In the genomic region with DNA sequence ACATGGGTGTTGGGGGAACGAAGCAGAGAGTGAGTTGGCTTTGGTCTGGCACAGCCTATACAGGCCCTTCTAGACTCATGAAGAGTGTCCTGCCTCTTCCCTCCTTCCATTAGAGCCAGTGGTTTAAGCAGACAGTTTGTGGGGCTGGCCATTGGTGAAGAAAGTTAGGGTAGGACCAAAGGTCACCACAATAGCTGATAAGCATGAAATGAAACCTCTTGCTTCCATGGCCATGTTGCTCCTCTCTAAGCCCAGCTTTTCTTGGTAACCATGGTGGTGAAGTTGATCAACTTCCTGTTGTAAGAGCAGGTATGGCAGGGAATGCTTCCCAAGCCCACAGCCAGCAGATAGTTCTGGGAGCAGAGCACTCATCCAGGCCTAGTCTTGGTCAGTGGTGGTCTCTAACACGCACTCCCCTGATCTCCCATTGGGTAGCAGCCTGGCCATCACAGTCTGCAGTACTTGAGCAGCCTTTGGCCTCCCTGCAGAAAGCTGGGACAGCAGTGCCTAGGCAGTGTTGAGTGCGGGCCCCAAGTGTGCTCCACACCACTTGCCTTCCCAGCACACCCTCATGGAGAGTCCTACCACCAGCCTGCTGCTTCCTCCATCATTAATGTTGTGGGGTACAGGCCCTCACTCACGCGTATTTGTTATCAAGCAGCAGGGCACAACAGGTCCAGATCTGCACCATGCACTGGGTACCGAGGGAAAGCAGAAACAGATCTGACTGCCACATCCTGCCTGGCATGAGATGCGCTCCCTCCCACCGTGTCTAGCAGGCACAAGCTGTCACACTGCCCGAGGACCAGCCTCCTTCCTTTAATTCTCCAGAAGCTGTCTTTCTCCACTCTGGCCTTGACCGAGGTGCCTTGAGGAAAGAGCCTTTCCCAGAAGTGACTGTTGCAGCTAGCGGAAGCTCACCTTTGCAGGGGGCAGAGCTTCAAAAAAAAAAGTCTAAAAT, we compare ENCODE assay signal across 23 cellular contexts.
A peak's percentile ranks its signal among the peaks of the same experiment; 100 is the strongest.
DNase-seq lines count a peak whose midpoint lies in the region; ATAC-seq and TF ChIP-seq lines count a peak whose summit lies in the region.
"Had no signal": no experiment of that assay in that cellular context is flagged by ENCODE, and none has a peak within 500 bp of the region (broad histone marks: within the 10 kb centered on the region; RNA-seq: fewer than 3 reads in every experiment).

No MANE protein-coding gene starts in this region.

- no peak overlapping the region for H4K91ac ChIP-seq in IMR-90 (ENCODE audit: insufficient read depth, low read depth, low read length)

- H3K4me3 Mint-ChIP-seq in activated CD8-positive, alpha-beta memory T cell treated with anti-CD3 and anti-CD28 coated beads, Interleukin-2, amount 10 ng/mL, durations not matched to agents 7 days and 5 days = no peak overlapping the region
- H3K4me3 Mint-ChIP-seq: CD8-positive, alpha-beta memory T cell had no signal

- no peak overlapping the region for H2AFZ ChIP-seq in IMR-90 (replicated peaks; ENCODE audit: low read length, poor library complexity)
- H2AFZ ChIP-seq: PC-9 had no signal

- TF ChIP-seq CTCF in IMR-90 (conservative IDR thresholded peaks at IDR 0.05; ENCODE audit: low read depth, low read length) = no peak
- no peak for TF ChIP-seq CTCF in dorsolateral prefrontal cortex (IDR thresholded peaks at IDR 0.05 in 54 of 56, conservative IDR thresholded peaks at IDR 0.05 in 2 of 56; ENCODE audit: low read depth in 1 of 56, partially characterized antibody in 56 of 56)

- peaks cover 40% of the 10 kb centered on the region for H3K36me3 Mint-ChIP-seq in activated CD8-positive, alpha-beta memory T cell treated with anti-CD3 and anti-CD28 coated beads, Interleukin-2, amount 10 ng/mL, durations not matched to agents 7 days and 5 days

- intact Hi-C loops in IMR-90 (cut with micrococcal nuclease) = no loop called here
- intact Hi-C loops in dorsolateral prefrontal cortex (cut with DNase I) = no loop called here
- intact Hi-C loops in posterior cingulate gyrus (cut with DNase I) = no loop called here

- H3K9me3 Mint-ChIP-seq in activated CD8-positive, alpha-beta memory T cell treated with anti-CD3 and anti-CD28 coated beads, Interleukin-2, amount 10 ng/mL, durations not matched to agents 7 days and 5 days (ENCODE audit: low read depth) = no peaks in the 10 kb centered on the region

- no peak overlapping the region for H3K4me3 ChIP-seq in IMR-90 (ENCODE audit: insufficient read depth, low read depth, low read length)
- no peak overlapping the region for H3K4me3 ChIP-seq in dorsolateral prefrontal cortex
- H3K4me3 ChIP-seq: HAP-1, PC-9 had no signal

- ATAC-seq in activated CD8-positive, alpha-beta memory T cell treated with anti-CD3 and anti-CD28 coated beads, Interleukin-2, amount 10 ng/mL, durations not matched to agents 7 days and 5 days = no peak
- ATAC-seq in IMR-90 (ENCODE audit: low read depth) (no peak), GM19035 (IDR thresholded peaks at IDR 0.05; ENCODE audit: unreplicated experiment) (no peak), GM21390 (IDR thresholded peaks at IDR 0.05; ENCODE audit: unreplicated experiment) (no peak), GM21381 (IDR thresholded peaks at IDR 0.05; ENCODE audit: unreplicated experiment) (no peak)

- no peaks in the 10 kb centered on the region for H3K4me1 Mint-ChIP-seq in activated CD8-positive, alpha-beta memory T cell treated with anti-CD3 and anti-CD28 coated beads, Interleukin-2, amount 10 ng/mL, durations not matched to agents 7 days and 5 days

- no peak overlapping the region for H2BK15ac ChIP-seq in IMR-90 (ENCODE audit: low read depth, low read length)

- H3K56ac ChIP-seq in IMR-90 (ENCODE audit: extremely low read depth, insufficient read depth, low read length) = no peak overlapping the region

- H3K27ac Mint-ChIP-seq in activated CD8-positive, alpha-beta memory T cell treated with anti-CD3 and anti-CD28 coated beads, Interleukin-2, amount 10 ng/mL, durations not matched to agents 7 days and 5 days = peak overlapping the region; percentile 26
- H3K27ac Mint-ChIP-seq: CD8-positive, alpha-beta memory T cell had no signal

- H4K5ac ChIP-seq in IMR-90 (ENCODE audit: low read depth, low read length) = no peak overlapping the region

- dilution Hi-C loops in IMR-90 (cut with HindIII; ENCODE audit: low sequenced_read_pairs, unreplicated experiment) = no loop called here

- H3K9me1 ChIP-seq in IMR-90 (ENCODE audit: insufficient read depth, low read length) = peaks cover 9% of the 10 kb centered on the region; the same call in 1 of the 2 replicates

- H3K9me3 ChIP-seq in IMR-90 (ENCODE audit: control insufficient read depth, insufficient read depth, low read length) = peaks cover 4% of the 10 kb centered on the region; the same call in 1 of the 2 replicates

- POLR2A ChIA-PET in IMR-90 (lab: Charles Lee; ENCODE audit: unreplicated experiment) = no interaction called here

- TF ChIP-seq RAD21 in IMR-90 (IDR thresholded peaks at IDR 0.05; ENCODE audit: low read length) = no peak

- no peaks in the 10 kb centered on the region for H3K27me3 Mint-ChIP-seq in activated CD8-positive, alpha-beta memory T cell treated with anti-CD3 and anti-CD28 coated beads, Interleukin-2, amount 10 ng/mL, durations not matched to agents 7 days and 5 days
- H3K27me3 Mint-ChIP-seq: CD8-positive, alpha-beta memory T cell had no signal

- 100% methylated on average over 1 of the region's 11 CpGs; no CpG with 5 or more reads in 1 of the 2 experiments for WGBS in IMR-90 (ENCODE audit: extremely low coverage in 2 of 2, insufficient read length in 1 of 2), 2 experiments

- H3K36me3 ChIP-seq in IMR-90 (ENCODE audit: control insufficient read depth, insufficient read depth, low read length) = peaks cover 30% of the 10 kb centered on the region

- H3K23ac ChIP-seq in IMR-90 (ENCODE audit: low read depth, low read length) = no peak overlapping the region

- peaks cover 5 to 6% of the 10 kb centered on the region in 2 experiments; a peak in 1 of 4 replicates for H3K79me1 ChIP-seq in IMR-90 (ENCODE audit: low read depth in 1 of 2, low read length in 2 of 2)

- no peak overlapping the region for H3K18ac ChIP-seq in IMR-90 (ENCODE audit: low read depth, low read length)

- H2BK20ac ChIP-seq in IMR-90 (ENCODE audit: low read depth, low read length) = no peak overlapping the region

- no peak overlapping the region for H2BK5ac ChIP-seq in IMR-90 (ENCODE audit: low read depth, low read length, poor library complexity, severe bottlenecking)

- no peak for DNase-seq in activated CD8-positive, alpha-beta memory T cell treated with anti-CD3 and anti-CD28 coated beads, Interleukin-2, amount 10 ng/mL, durations not matched to agents 7 days and 5 days
- DNase-seq in activated CD8-positive, alpha-beta memory T cell treated with anti-CD3 and anti-CD28 coated beads, Interleukin-2, amount 50 U/mL, for 48 hours = no peak
- no peak for DNase-seq in IMR-90
- DNase-seq in dorsolateral prefrontal cortex = peak in 7 of 10 donors; percentile 37 to 90 (median 60)
- peak in 6 of 10 donors; percentile 47 to 93 (median 72) for DNase-seq in posterior cingulate gyrus
- DNase-seq: Calu3; CD8-positive, alpha-beta memory T cell; DMS153; GF-D8; NCI-H1105; NCI-H146; NCI-H2029; NCI-H226; NCI-H510A treated with DMSO at 0.1 percent for 48 hours; NCI-H748 treated with DMSO at 0.1 percent for 48 hours; PC-9 had no signal

- in situ Hi-C loops in IMR-90 (cut with MboI; ENCODE audit: low sequenced_read_pairs) = no loop called here

- no peak overlapping the region for H3K14ac ChIP-seq in IMR-90 (replicated peaks; ENCODE audit: low read depth, low read length)

- no peak overlapping the region for H3K27ac ChIP-seq in IMR-90 (ENCODE audit: insufficient read depth, low read length)
- H3K27ac ChIP-seq in dorsolateral prefrontal cortex = peak overlapping the region in 2 of 59 donors; percentile 23 to 84
- H3K27ac ChIP-seq: C4-2B, KMS-11, PC-9, RWPE1 had no signal

- TF ChIP-seq POLR2A in IMR-90 (IDR thresholded peaks at IDR 0.05; ENCODE audit: low read depth, low read length) = no peak

- H2BK120ac ChIP-seq in IMR-90 (ENCODE audit: low read depth, low read length) = no peak overlapping the region

- CTCF ChIA-PET in activated CD8-positive, alpha-beta memory T cell treated with anti-CD3 and anti-CD28 coated beads, Interleukin-2, amount 10 ng/mL, durations not matched to agents 7 days and 5 days (lab: Charles Lee) = interaction anchor here (1.4 to 2.1 kb wide), 3 partner anchors 10 to 60 kb away, joined by 3 to 7 read pairs (median 6); no protein-coding TSS in a partner anchor
- CTCF ChIA-PET in IMR-90 (lab: Yijun Ruan, JAX) = no interaction called here

- no peak overlapping the region for H3K4me2 ChIP-seq in IMR-90 (ENCODE audit: low read depth, low read length)
- H3K4me2 ChIP-seq: KMS-11, PC-9 had no signal

- no peak overlapping the region for H4K8ac ChIP-seq in IMR-90 (ENCODE audit: low read depth in 2 of 2, low read length in 2 of 2)

- no peaks in the 10 kb centered on the region for H3K4me1 ChIP-seq in IMR-90 (ENCODE audit: control insufficient read depth, insufficient read depth, low read length)
- H3K4me1 ChIP-seq: HAP-1 had no signal

- H4K20me1 ChIP-seq in IMR-90 (ENCODE audit: insufficient read depth, low read length) = no peaks in the 10 kb centered on the region; the same call in 1 of the 2 replicates

- no peaks in the 10 kb centered on the region for H3K27me3 ChIP-seq in IMR-90 (ENCODE audit: control insufficient read depth, insufficient read depth, low read length)
- no peaks in the 10 kb centered on the region for H3K27me3 ChIP-seq in dorsolateral prefrontal cortex

- no peak overlapping the region for H2AK5ac ChIP-seq in IMR-90 (ENCODE audit: low read depth, low read length)

- no peak overlapping the region for H3K4ac ChIP-seq in IMR-90 (ENCODE audit: low read depth, low read length)

- peak overlapping the region; percentile 71 for H2AK9ac ChIP-seq in IMR-90 (replicated peaks; ENCODE audit: low read depth, low read length, poor library complexity)

- no TSS peak for BruUV-seq in IMR-90 (replicated peaks; lab: Mats Ljungman, UMichigan)

- no peak overlapping the region for H3K9ac ChIP-seq in IMR-90 (ENCODE audit: low read depth, low read length)
- H3K9ac ChIP-seq: KMS-11 had no signal

TF ChIP-seq in IMR-90, 13 proteins besides CTCF, POLR2A, EP300 and RAD21:
- TF ChIP-seq NFE2L2 (IDR thresholded peaks at IDR 0.05; ENCODE audit: low read depth, low read length) = no peak
- TF ChIP-seq, protein P1, sequence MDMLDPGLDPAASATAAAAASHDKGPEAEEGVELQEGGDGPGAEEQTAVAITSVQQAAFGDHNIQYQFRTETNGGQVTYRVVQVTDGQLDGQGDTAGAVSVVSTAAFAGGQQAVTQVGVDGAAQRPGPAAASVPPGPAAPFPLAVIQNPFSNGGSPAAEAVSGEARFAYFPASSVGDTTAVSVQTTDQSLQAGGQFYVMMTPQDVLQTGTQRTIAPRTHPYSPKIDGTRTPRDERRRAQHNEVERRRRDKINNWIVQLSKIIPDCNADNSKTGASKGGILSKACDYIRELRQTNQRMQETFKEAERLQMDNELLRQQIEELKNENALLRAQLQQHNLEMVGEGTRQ (IDR thresholded peaks at IDR 0.05; ENCODE audit: low read depth, low read length) = no peak
- TF ChIP-seq MAZ (IDR thresholded peaks at IDR 0.05; ENCODE audit: borderline replicate concordance, low read depth, low read length) = no peak

Comparison
In these comparisons a context has a peak if more than half of its experiments do, and no peak if none do; other contexts are left out.
1. DNase-seq: peak in dorsolateral prefrontal cortex (7 of 10) and posterior cingulate gyrus (6 of 10); none in activated CD8-positive, alpha-beta memory T cell treated with anti-CD3 and anti-CD28 coated beads, Interleukin-2, amount 10 ng/mL, durations not matched to agents 7 days and 5 days (single experiment), activated CD8-positive, alpha-beta memory T cell treated with anti-CD3 and anti-CD28 coated beads, Interleukin-2, amount 50 U/mL, for 48 hours (single experiment) and IMR-90 (single experiment).